ENCODE assay signal across 19 cellular contexts in genomic region chr15:57436961-57437360, GRCh38.
"Had no signal": no experiment of that assay in that cellular context is flagged by ENCODE, and none has a peak within 500 bp of the region (broad histone marks: within the 10 kb centered on the region; RNA-seq: fewer than 3 reads in every experiment).

No MANE protein-coding gene starts in this region.

- H3K4me1 Mint-ChIP-seq: stimulated activated naive CD8-positive, alpha-beta T cell treated with anti-CD3 and anti-CD28 coated beads, Interleukin-15, amount 100 ng/mL, for 72 hours had no signal

- ATAC-seq: activated CD8-positive, alpha-beta T cell treated with anti-CD3 and anti-CD28 coated beads, Interleukin-2, amount 10 ng/mL, durations not matched to agents 7 days and 5 days; activated T-cell treated with anti-CD3 and anti-CD28 coated beads, Interleukin-2, amount 50 U/mL, for 72 hours; gastroesophageal sphincter; left lung; natural killer cell treated with Interleukin-12 subunit alpha and Interleukin-12 subunit beta and Interleukin-15 and Interleukin-18, amount 100 ng/mL, for 72 hours; stimulated activated naive CD8-positive, alpha-beta T cell treated with anti-CD3 and anti-CD28 coated beads, Interleukin-15, amount 100 ng/mL, for 72 hours had no signal

- H3K9me3 Mint-ChIP-seq: activated T-cell treated with anti-CD3 and anti-CD28 coated beads, Interleukin-2, amount 50 U/mL, for 72 hours; natural killer cell treated with Interleukin-12 subunit alpha and Interleukin-12 subunit beta and Interleukin-15 and Interleukin-18, amount 100 ng/mL, for 72 hours; stimulated activated naive CD8-positive, alpha-beta T cell treated with anti-CD3 and anti-CD28 coated beads, Interleukin-15, amount 100 ng/mL, for 72 hours had no signal

- DNase-seq: activated CD4-positive, alpha-beta T cell treated with anti-CD3 and anti-CD28 coated beads for 4 hours; activated CD8-positive, alpha-beta memory T cell treated with anti-CD3 and anti-CD28 coated beads, Interleukin-2, amount 50 U/mL, for 4 hours; activated CD8-positive, alpha-beta T cell treated with anti-CD3 and anti-CD28 coated beads, Interleukin-2, amount 10 ng/mL, durations not matched to agents 7 days and 5 days; activated gamma-delta T cell treated with Interleukin-2 at 50 U/mL for 16 hours; activated T-cell treated with anti-CD3 and anti-CD28 coated beads, Interleukin-2, amount 50 U/mL, for 72 hours; amniotic stem cell; cortex of kidney; effector memory CD4-positive, alpha-beta T cell; heart right ventricle; left lung; posterior cingulate gyrus; spleen; stimulated activated naive CD8-positive, alpha-beta T cell treated with anti-CD3 and anti-CD28 coated beads, Interleukin-15, amount 100 ng/mL, for 72 hours; T-helper 2 cell had no signal

- H3K27me3 ChIP-seq: gastroesophageal sphincter, heart right ventricle, left lung had no signal

- H3K4me3 Mint-ChIP-seq: activated CD8-positive, alpha-beta T cell treated with anti-CD3 and anti-CD28 coated beads, Interleukin-2, amount 10 ng/mL, durations not matched to agents 7 days and 5 days; activated naive CD8-positive, alpha-beta T cell; activated T-cell treated with anti-CD3 and anti-CD28 coated beads, Interleukin-2, amount 50 U/mL, for 72 hours; brain; natural killer cell treated with Interleukin-12 subunit alpha and Interleukin-12 subunit beta and Interleukin-15 and Interleukin-18, amount 100 ng/mL, for 72 hours; stimulated activated naive CD8-positive, alpha-beta T cell treated with anti-CD3 and anti-CD28 coated beads, Interleukin-15, amount 100 ng/mL, for 72 hours had no signal

- H3K36me3 Mint-ChIP-seq: activated naive CD8-positive, alpha-beta T cell; natural killer cell treated with Interleukin-12 subunit alpha and Interleukin-12 subunit beta and Interleukin-15 and Interleukin-18, amount 100 ng/mL, for 72 hours had no signal

- H3K27ac ChIP-seq: gastroesophageal sphincter, left lung, spleen, thoracic aorta had no signal

- H3K27ac Mint-ChIP-seq: activated CD8-positive, alpha-beta T cell treated with anti-CD3 and anti-CD28 coated beads, Interleukin-2, amount 10 ng/mL, durations not matched to agents 7 days and 5 days; activated naive CD8-positive, alpha-beta T cell; activated T-cell treated with anti-CD3 and anti-CD28 coated beads, Interleukin-2, amount 50 U/mL, for 72 hours; natural killer cell treated with Interleukin-12 subunit alpha and Interleukin-12 subunit beta and Interleukin-15 and Interleukin-18, amount 100 ng/mL, for 72 hours; stimulated activated naive CD8-positive, alpha-beta T cell treated with anti-CD3 and anti-CD28 coated beads, Interleukin-15, amount 100 ng/mL, for 72 hours had no signal

- H3K36me3 ChIP-seq: heart right ventricle, left lung, spleen, thoracic aorta had no signal

- H3K9me3 ChIP-seq: gastroesophageal sphincter, heart right ventricle, left lung, spleen, thoracic aorta had no signal

- H3K4me3 ChIP-seq: gastroesophageal sphincter, heart right ventricle, left lung, spleen, thoracic aorta had no signal
